Comparison of ENCODE assay signal across 19 cellular contexts in the genomic region with DNA sequence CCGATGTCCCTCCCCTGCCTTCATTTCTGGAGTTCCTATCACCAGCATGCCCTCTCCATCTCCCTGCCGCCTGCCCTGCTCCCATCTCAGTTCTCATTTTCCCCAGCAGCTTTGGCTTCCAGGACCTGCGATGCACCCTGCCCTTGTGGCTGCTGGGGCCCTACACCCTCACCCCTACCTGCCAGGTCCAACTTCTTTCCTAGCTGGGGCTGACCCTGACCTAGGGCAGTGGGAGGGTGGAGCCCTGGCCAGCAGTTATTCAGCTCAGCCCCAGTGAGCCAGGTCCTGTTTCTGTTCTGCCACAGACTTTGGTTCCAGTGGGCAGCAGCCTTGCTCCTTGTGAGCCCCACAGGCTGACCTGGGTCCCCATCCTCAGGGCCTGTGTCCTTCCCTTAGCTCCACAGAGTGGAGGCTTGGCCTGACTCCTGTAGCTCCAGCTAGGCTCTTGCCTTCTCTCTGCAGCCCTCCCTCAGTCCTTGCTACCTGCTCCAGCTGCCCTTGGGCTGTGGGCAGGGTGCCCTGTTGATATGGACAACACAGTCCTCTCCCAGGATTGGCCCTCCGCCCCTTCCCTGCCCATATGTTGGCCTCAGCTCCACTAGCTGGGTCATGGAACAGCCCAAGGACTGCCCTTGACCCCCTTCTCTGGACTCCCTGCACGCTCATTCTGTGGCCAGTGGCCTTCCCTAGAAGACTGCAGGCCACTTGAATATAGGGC.
"Had no signal": no experiment of that assay in that cellular context is flagged by ENCODE, and none has a peak within 500 bp of the region (broad histone marks: within the 10 kb centered on the region; RNA-seq: fewer than 3 reads in every experiment).

No MANE protein-coding gene starts in this region.

- ATAC-seq: natural killer cell, T-cell had no signal

- H3K4me3 Mint-ChIP-seq: activated CD4-positive, alpha-beta memory T cell treated with anti-CD3 and anti-CD28 coated beads, Interleukin-2, amount 10 ng/mL, durations not matched to agents 7 days and 5 days; activated naive CD8-positive, alpha-beta T cell treated with anti-CD3 and anti-CD28 coated beads, Interleukin-2, amount 10 ng/mL, durations not matched to agents 7 days and 5 days; activated T-cell treated with anti-CD3 and anti-CD28 coated beads, Interleukin-2, amount 50 U/mL, for 24 hours; central memory CD8-positive, alpha-beta T cell; natural killer cell; T-cell had no signal

- H3K9me3 Mint-ChIP-seq: activated CD4-positive, alpha-beta memory T cell treated with anti-CD3 and anti-CD28 coated beads, Interleukin-2, amount 10 ng/mL, durations not matched to agents 7 days and 5 days; activated naive CD8-positive, alpha-beta T cell treated with anti-CD3 and anti-CD28 coated beads, Interleukin-2, amount 10 ng/mL, durations not matched to agents 7 days and 5 days; activated T-cell treated with anti-CD3 and anti-CD28 coated beads, Interleukin-2, amount 50 U/mL, for 24 hours; activated T-helper 2 cell treated with anti-CD3 and anti-CD28 coated beads, Interferon-gamma antibody, Interleukin-2, Interleukin-4, amounts not matched to agents 10 μg/mL and 5 μg/mL and 100 μg/mL, durations not matched to agents 14 hours and 24 hours and 36 hours; central memory CD8-positive, alpha-beta T cell; natural killer cell; T-cell had no signal

- H3K27me3 Mint-ChIP-seq: activated T-cell treated with anti-CD3 and anti-CD28 coated beads, Interleukin-2, amount 50 U/mL, for 24 hours; T-cell had no signal

- H3K4me1 Mint-ChIP-seq: activated CD4-positive, alpha-beta memory T cell treated with anti-CD3 and anti-CD28 coated beads, Interleukin-2, amount 10 ng/mL, durations not matched to agents 7 days and 5 days; central memory CD8-positive, alpha-beta T cell; T-cell had no signal

- H3K36me3 ChIP-seq: brain microvascular endothelial cell, thoracic aorta had no signal

- H3K36me3 Mint-ChIP-seq: activated naive CD8-positive, alpha-beta T cell treated with anti-CD3 and anti-CD28 coated beads, Interleukin-2, amount 10 ng/mL, durations not matched to agents 7 days and 5 days; natural killer cell; T-cell had no signal

- H3K27ac Mint-ChIP-seq: activated CD4-positive, alpha-beta memory T cell treated with anti-CD3 and anti-CD28 coated beads, Interleukin-2, amount 10 ng/mL, durations not matched to agents 7 days and 5 days; activated naive CD8-positive, alpha-beta T cell treated with anti-CD3 and anti-CD28 coated beads, Interleukin-2, amount 10 ng/mL, durations not matched to agents 7 days and 5 days; activated T-cell treated with anti-CD3 and anti-CD28 coated beads, Interleukin-2, amount 50 U/mL, for 24 hours; activated T-helper 2 cell treated with anti-CD3 and anti-CD28 coated beads, Interferon-gamma antibody, Interleukin-2, Interleukin-4, amounts not matched to agents 10 μg/mL and 5 μg/mL and 100 μg/mL, durations not matched to agents 14 hours and 24 hours and 36 hours; natural killer cell; T-cell had no signal

- H3K4me3 ChIP-seq: skin epidermis, thoracic aorta had no signal

- H3K9me3 ChIP-seq: thoracic aorta had no signal

- DNase-seq: activated CD4-positive, alpha-beta memory T cell treated with anti-CD3 and anti-CD28 coated beads, Interleukin-2, amount 10 ng/mL, durations not matched to agents 7 days and 5 days; activated CD4-positive, alpha-beta T cell treated with anti-CD3 and anti-CD28 coated beads for 48 hours; activated CD4-positive, CD25-positive, alpha-beta regulatory T cell; activated naive CD4-positive, alpha-beta T cell treated with Interleukin-2 at 50 U/mL for 16 hours; activated naive CD8-positive, alpha-beta T cell treated with anti-CD3 and anti-CD28 coated beads, Interleukin-2, amount 10 ng/mL, durations not matched to agents 7 days and 5 days; activated T-cell treated with anti-CD3 and anti-CD28 coated beads, Interleukin-2, amount 50 U/mL, for 24 hours; brain microvascular endothelial cell; cortex of kidney; erythroblast; foreskin melanocyte; glutamatergic neuron; kidney; natural killer cell; retina; T-cell had no signal

- H3K27me3 ChIP-seq: brain microvascular endothelial cell had no signal
